ENCODE assay signal across 8 cellular contexts in genomic region chr19:52140077-52140710, GRCh38. TPM values are rescaled to one million over a fixed set of nuclear protein-coding genes. Genes with fewer than 3 reads are reported as not detected.
DNase-seq lines count a peak whose midpoint lies in the region; ATAC-seq and TF ChIP-seq lines count a peak whose summit lies in the region.

No MANE protein-coding gene starts in this region.

- no peak for TF ChIP-seq CTCF in left ventricle myocardium inferior (IDR thresholded peaks at IDR 0.05; ENCODE audit: borderline replicate concordance)
- TF ChIP-seq CTCF in adrenal gland (IDR thresholded peaks at IDR 0.05) = no peak

- H3K4me3 ChIP-seq in left ventricle myocardium inferior (peak overlapping the region; percentile 89), adrenal gland (peak overlapping the region in 1 of 4 donors; percentile 84), mesendoderm (ENCODE audit: low read length) (no peak overlapping the region), aorta (ENCODE audit: low read length in 2 of 2) (peak overlapping the region; percentile 15 to 22)

- no peak overlapping the region for H3K9ac ChIP-seq in mesendoderm (ENCODE audit: low read length)

- H3K18ac ChIP-seq in mesendoderm (ENCODE audit: low read length) = no peak overlapping the region

- H3K23ac ChIP-seq in mesendoderm (ENCODE audit: low read length) = no peak overlapping the region

- peaks cover 17% of the 10 kb centered on the region for H3K79me2 ChIP-seq in mesendoderm (ENCODE audit: control insufficient read depth, insufficient read depth, low read length)

- no peaks in the 10 kb centered on the region for H3K36me3 ChIP-seq in left ventricle myocardium inferior
- H3K36me3 ChIP-seq in adrenal gland (replicated peaks in 1 of 2) = no peaks in the 10 kb centered on the region
- no peaks in the 10 kb centered on the region for H3K36me3 ChIP-seq in mesendoderm (ENCODE audit: control insufficient read depth, insufficient read depth, low read length)
- no peaks in the 10 kb centered on the region for H3K36me3 ChIP-seq in aorta (ENCODE audit: control insufficient read depth in 1 of 2, insufficient read depth in 2 of 2, low read length in 1 of 2)

- TF ChIP-seq POLR2A in adrenal gland (IDR thresholded peaks at IDR 0.05) = no peak

- intact Hi-C loops in left ventricle myocardium inferior (cut with micrococcal nuclease) (no loop called here), left cardiac atrium (cut with DNase I) (no loop called here), adrenal gland (cut with DNase I) (no loop called here), aorta (cut with DNase I) (loop anchor here in 1 of 2 donors (5.0 kb wide), 1 partner anchor 47 kb away; no protein-coding TSS in a partner anchor)

- H3K4me1 ChIP-seq in left ventricle myocardium inferior (peaks cover 27% of the 10 kb centered on the region), adrenal gland (replicated peaks in 1 of 2) (peaks cover 0 to 21% of the 10 kb centered on the region in 2 donors), mesendoderm (ENCODE audit: control insufficient read depth, low read depth, low read length) (peaks cover 2% of the 10 kb centered on the region), aorta (ENCODE audit: control insufficient read depth in 1 of 2, insufficient read depth in 2 of 2, low read length in 2 of 2) (peaks cover 0 to 3% of the 10 kb centered on the region in 2 donors)

- H3K27me3 ChIP-seq in left ventricle myocardium inferior (ENCODE audit: low read depth) (no peaks in the 10 kb centered on the region), adrenal gland (no peaks in the 10 kb centered on the region), mesendoderm (ENCODE audit: insufficient read depth, low read length, poor library complexity) (no peaks in the 10 kb centered on the region), aorta (ENCODE audit: control insufficient read depth in 1 of 2, insufficient read depth in 2 of 2, low read length in 1 of 2) (no peaks in the 10 kb centered on the region)

- H3K4ac ChIP-seq in mesendoderm (ENCODE audit: low read depth, low read length) = no peak overlapping the region

- no peaks in the 10 kb centered on the region for H3K9me3 ChIP-seq in left ventricle myocardium inferior (replicated peaks)
- no peaks in the 10 kb centered on the region for H3K9me3 ChIP-seq in adrenal gland (replicated peaks in 1 of 3)
- H3K9me3 ChIP-seq in aorta (ENCODE audit: control insufficient read depth, low read length) = no peaks in the 10 kb centered on the region

- H3K56ac ChIP-seq in mesendoderm (ENCODE audit: low read length) = peak overlapping the region; percentile 25

- no peak overlapping the region for H4K8ac ChIP-seq in mesendoderm (ENCODE audit: low read depth, low read length)

- ATAC-seq in left cardiac atrium (no peak), aorta (ENCODE audit: low FRiP score) (no peak), GM21717 (IDR thresholded peaks at IDR 0.05; ENCODE audit: unreplicated experiment) (no peak)

- H2AK5ac ChIP-seq in mesendoderm (ENCODE audit: low read length) = no peak overlapping the region

- DNase-seq in left ventricle myocardium inferior (no peak), left cardiac atrium (no peak), adrenal gland (no peak), mesendoderm (no peak), aorta (no peak), NOMO-1 treated with DMSO at 0.1 percent for 48 hours (lab: John Stamatoyannopoulos, UW; ENCODE audit: unreplicated experiment) (no peak), middle frontal gyrus (ENCODE audit: extremely low spot score, low spot score) (no peak)

- no peak overlapping the region for H2BK120ac ChIP-seq in mesendoderm (ENCODE audit: low read depth, low read length)

- H3K27ac ChIP-seq in left ventricle myocardium inferior (replicated peaks) (peak overlapping the region; percentile 97), adrenal gland (peak overlapping the region in 4 of 5 donors; percentile 35 to 99 (median 96)), mesendoderm (ENCODE audit: low read depth, low read length) (no peak overlapping the region), aorta (ENCODE audit: low read depth in 1 of 2, low read length in 2 of 2) (peak overlapping the region; percentile 67 to 85)

- H3K4me2 ChIP-seq in mesendoderm (ENCODE audit: low read length) = no peak overlapping the region

- peaks cover 7% of the 10 kb centered on the region for H3K79me1 ChIP-seq in mesendoderm (ENCODE audit: low read length)

- 14 to 18% (median 16%) methylated on average over 18 of the region's 18 CpGs for WGBS in adrenal gland, 4 donors
- no CpG with 5 or more reads among the region's 18 CpGs for WGBS in mesendoderm (ENCODE audit: extremely low coverage, insufficient coverage, low lambda C conversion rate)
- 2 to 3% methylated on average over 18 of the region's 18 CpGs for WGBS in aorta, 2 donors

- H2BK5ac ChIP-seq in mesendoderm (ENCODE audit: low read length) = no peak overlapping the region

- H2BK15ac ChIP-seq in mesendoderm (replicated peaks; ENCODE audit: low read depth) = no peak overlapping the region

- H4K5ac ChIP-seq in mesendoderm (ENCODE audit: low read length) = no peak overlapping the region

RNA-seq across cellular contexts. Expression of gene ZNF616, which starts 0.5 kb away (rescaled TPM):
- total RNA-seq in left ventricle myocardium inferior (5.6 TPM), left cardiac atrium (1 to 10 TPM; 5.4 to 7.8 TPM), adrenal gland (10 to 100 TPM in 7 of 8 donors, 1 to 10 TPM in 1; 7.0 to 55.4 (median 15.1) TPM), aorta (10 to 100 TPM in 1 of 2 donors, 1 to 10 TPM in 1; 8.1 to 11.0 TPM)
- polyA plus RNA-seq in adrenal gland (10 to 100 TPM in 1 of 3 donors, 1 to 10 TPM in 2; 5.2 to 42.8 (median 5.6) TPM), aorta (1 to 10 TPM in 1 of 2 donors, under 1 TPM in 1; 0.88 to 2.1 TPM)
- 15.8 TPM for polyA plus RNA-seq in mesendoderm (2013, experiment 1 of 2)
- 15.8 TPM for polyA plus RNA-seq in mesendoderm (2013, experiment 2 of 2)

RNA-seq across cellular contexts. Expression of gene ZNF836, which starts 31.2 kb away (rescaled TPM):
- total RNA-seq in left ventricle myocardium inferior (8.1 TPM), left cardiac atrium (10 to 100 TPM in 1 of 2 donors, 1 to 10 TPM in 1; 8.9 to 10.5 TPM), adrenal gland (100 to 1,000 TPM in 1 of 8 donors, 10 to 100 TPM in 6, 1 to 10 TPM in 1; 7.4 to 180 (median 29.2) TPM), aorta (10 to 100 TPM; 15.4 to 20.3 TPM)
- polyA plus RNA-seq in adrenal gland (10 to 100 TPM; 13.2 to 61.2 (median 15.1) TPM), aorta (1 to 10 TPM; 1.5 to 4.6 TPM)
- polyA plus RNA-seq in mesendoderm (2013, experiment 1 of 2) = 16.9 TPM
- 16.1 TPM for polyA plus RNA-seq in mesendoderm (2013, experiment 2 of 2)

RNA-seq across cellular contexts. Expression of gene ZNF841, which starts 44.6 kb away (rescaled TPM):
- 8.5 TPM for total RNA-seq in left ventricle myocardium inferior
- total RNA-seq in left cardiac atrium = 10 to 100 TPM; 10.4 to 12.1 TPM
- total RNA-seq in adrenal gland = 10 to 100 TPM in 7 of 8 donors, 1 to 10 TPM in 1; 9.2 to 34.1 (median 20.4) TPM
- 10 to 100 TPM; 15.2 to 29.2 (median 16.7) TPM for polyA plus RNA-seq in adrenal gland
- polyA plus RNA-seq in mesendoderm (2013, experiment 1 of 2) = 6.4 TPM
- polyA plus RNA-seq in mesendoderm (2013, experiment 2 of 2) = 7.1 TPM
- total RNA-seq in aorta = 10 to 100 TPM; 33.8 to 40.7 TPM
- 10 to 100 TPM in 1 of 2 donors, under 1 TPM in 1; 0.88 to 19.6 TPM for polyA plus RNA-seq in aorta

RNA-seq across cellular contexts. Expression of gene PPP2R1A, which starts 49.7 kb away (rescaled TPM):
- total RNA-seq in left ventricle myocardium inferior (395 TPM), left cardiac atrium (100 to 1,000 TPM; 276 to 389 TPM), adrenal gland (1,000 to 10,000 TPM in 1 of 8 donors, 100 to 1,000 TPM in 7; 161 to 1,330 (median 328) TPM), aorta (100 to 1,000 TPM; 174 to 178 TPM)
- polyA plus RNA-seq in adrenal gland (100 to 1,000 TPM; 349 to 638 (median 554) TPM), aorta (10 to 100 TPM; 50.2 to 92.2 TPM)
- polyA plus RNA-seq in mesendoderm (2013, experiment 1 of 2) = 144 TPM
- polyA plus RNA-seq in mesendoderm (2013, experiment 2 of 2) = 148 TPM
